Comparison of ENCODE assay signal across 9 cellular contexts in genomic region chr2:171894612-171894947, GRCh38. TPM values are rescaled to one million over a fixed set of nuclear protein-coding genes. Genes with fewer than 3 reads are reported as not detected.
DNase-seq lines count a peak whose midpoint lies in the region; ATAC-seq, FAIRE-seq and TF ChIP-seq lines count a peak whose summit lies in the region.
"Had no signal": no experiment of that assay in that cellular context is flagged by ENCODE, and none has a peak within 500 bp of the region (broad histone marks: within the 10 kb centered on the region; RNA-seq: fewer than 3 reads in every experiment).

No MANE protein-coding gene starts in this region.

- H3K4me3 ChIP-seq in HEK293 (ENCODE audit: low read depth, low read length) (peak overlapping the region; percentile 86), small intestine (ENCODE audit: low read depth in 1 of 2, low read length in 2 of 2) (peak overlapping the region; percentile 61 to 80)

- ATAC-seq in GM18498 (IDR thresholded peaks at IDR 0.05; ENCODE audit: unreplicated experiment) = no peak

- H3K27ac ChIP-seq in HEK293 (ENCODE audit: extremely low read depth, low read depth, low read length) (peak overlapping the region; percentile 73), small intestine (ENCODE audit: low read depth in 1 of 2, low read length in 1 of 2) (peak overlapping the region in 1 of 2 donors; percentile 52)

- TF ChIP-seq CTCF in HEK293 (tag by site-specific recombination; IDR thresholded peaks at IDR 0.05) = no peak

- peaks cover 0 to 15% of the 10 kb centered on the region in 2 experiments; a peak in 1 of 3 replicates for H3K36me3 ChIP-seq in HEK293 (ENCODE audit: control insufficient read depth in 2 of 2, insufficient read depth in 1 of 2, low read length in 2 of 2)
- no peaks in the 10 kb centered on the region for H3K36me3 ChIP-seq in small intestine (ENCODE audit: control insufficient read depth in 2 of 2, insufficient read depth in 2 of 2, low read length in 2 of 2)

- peaks cover 14% of the 10 kb centered on the region for H3K36me3 Mint-ChIP-seq in activated CD4-positive, alpha-beta memory T cell treated with anti-CD3 and anti-CD28 coated beads for 36 hours

- H3K9me3 ChIP-seq in HEK293 (ENCODE audit: control insufficient read depth, insufficient read depth, low read depth, low read length) (no peaks in the 10 kb centered on the region), small intestine (ENCODE audit: control insufficient read depth, low read depth) (no peaks in the 10 kb centered on the region)

- intact Hi-C loops in activated CD4-positive, alpha-beta memory T cell treated with anti-CD3 and anti-CD28 coated beads for 36 hours (cut with micrococcal nuclease) = loop anchor here (1.0 kb wide), 1 partner anchor 28 kb away; the partner anchor contains the start of gene HAT1

- peak overlapping the region; percentile 60 for H3K27ac Mint-ChIP-seq in activated CD4-positive, alpha-beta memory T cell treated with anti-CD3 and anti-CD28 coated beads for 36 hours

- no peak for FAIRE-seq in small intestine (lab: Jason Lieb, UNC)
- no peak for FAIRE-seq in GM12892 (lab: Jason Lieb, UNC)

- TF ChIP-seq POLR2A in GM12892 (IDR thresholded peaks at IDR 0.05; ENCODE audit: low read depth, low read length) = no peak

- no peaks in the 10 kb centered on the region for H3K4me1 ChIP-seq in HEK293 (ENCODE audit: control insufficient read depth, insufficient read depth, low read length)
- H3K4me1 ChIP-seq in small intestine (ENCODE audit: control insufficient read depth in 2 of 2, insufficient read depth in 1 of 2, low read depth in 1 of 2, low read length in 1 of 2) = peaks cover 0 to 9% of the 10 kb centered on the region in 2 donors

- H3K9me3 Mint-ChIP-seq in activated CD4-positive, alpha-beta memory T cell treated with anti-CD3 and anti-CD28 coated beads for 36 hours = no peaks in the 10 kb centered on the region

- H3K4me3 Mint-ChIP-seq in activated CD4-positive, alpha-beta memory T cell treated with anti-CD3 and anti-CD28 coated beads for 36 hours = peak overlapping the region; percentile 96

- H3K27me3 Mint-ChIP-seq in activated CD4-positive, alpha-beta memory T cell treated with anti-CD3 and anti-CD28 coated beads for 36 hours = peaks cover 3% of the 10 kb centered on the region

- POLR2A ChIA-PET in HEK293 (lab: Yijun Ruan, JAX) = interaction anchor here (0.8 to 2.7 kb wide), 6 partner anchors 29 to 208 kb away, joined by 3 to 14 read pairs (median 6); partner anchors contain the start of genes DLX1, DLX2 and HAT1
- POLR2A ChIA-PET in activated CD4-positive, alpha-beta memory T cell treated with anti-CD3 and anti-CD28 coated beads for 36 hours (lab: Charles Lee) = interaction anchor here (1.1 to 2.7 kb wide), 4 partner anchors 12 to 965 kb away, joined by 3 to 18 read pairs (median 4); partner anchors contain the start of gene GORASP2

- DNase-seq in activated CD4-positive, alpha-beta memory T cell treated with anti-CD3 and anti-CD28 coated beads for 36 hours = no peak
- DNase-seq in hepatic stellate cell (ENCODE audit: low spot score) = peak; percentile 8
- DNase-seq in small intestine = no peak
- DNase-seq in GM12892 (ENCODE audit: insufficient read length) = no peak
- DNase-seq in T-helper 9 cell = no peak
- no peak for DNase-seq in islet precursor cell
- DNase-seq: cortex of kidney had no signal

- CTCF ChIA-PET in HEK293 (lab: Yijun Ruan, JAX) = interaction anchor here (1.3 kb wide), 1 partner anchor 13 kb away, joined by 3 read pairs; no protein-coding TSS in a partner anchor
- CTCF ChIA-PET in activated CD4-positive, alpha-beta memory T cell treated with anti-CD3 and anti-CD28 coated beads for 36 hours (lab: Charles Lee) = interaction anchor here (0.9 to 2.8 kb wide), 3 partner anchors 18 to 208 kb away, joined by 3 to 8 read pairs (median 3); partner anchors contain the start of genes DLX2 and HAT1

- peaks cover 23% of the 10 kb centered on the region for H3K4me1 Mint-ChIP-seq in activated CD4-positive, alpha-beta memory T cell treated with anti-CD3 and anti-CD28 coated beads for 36 hours (ENCODE audit: low read depth)

- whole genome bisulfite sequencing in small intestine, 3 donors = 8 to 32% (median 21%) methylated on average over 10 of the region's 10 CpGs

- H3K27me3 ChIP-seq in small intestine (ENCODE audit: control insufficient read depth in 2 of 2, insufficient read depth in 2 of 2, low read length in 2 of 2) = no peaks in the 10 kb centered on the region

TF ChIP-seq in HEK293, 187 proteins besides CTCF, POLR2A, EP300 and RAD21:
- TF ChIP-seq IKZF3 (tag by site-specific recombination; IDR thresholded peaks at IDR 0.05) = no peak
- TF ChIP-seq ZNF555 (tag by site-specific recombination; conservative IDR thresholded peaks at IDR 0.05) = no peak
- TF ChIP-seq ZNF48 (tag by site-specific recombination; IDR thresholded peaks at IDR 0.05) = no peak
- TF ChIP-seq ZNF518A (tag by site-specific recombination; conservative IDR thresholded peaks at IDR 0.05; ENCODE audit: low read depth) = no peak; the same call in 1 of the 2 replicates
- peak; percentile 69; the same call in 1 of the 2 replicates for TF ChIP-seq TCF7L2 (IDR thresholded peaks at IDR 0.05; ENCODE audit: borderline replicate concordance, low read depth, low read length)
- TF ChIP-seq, protein P1, sequence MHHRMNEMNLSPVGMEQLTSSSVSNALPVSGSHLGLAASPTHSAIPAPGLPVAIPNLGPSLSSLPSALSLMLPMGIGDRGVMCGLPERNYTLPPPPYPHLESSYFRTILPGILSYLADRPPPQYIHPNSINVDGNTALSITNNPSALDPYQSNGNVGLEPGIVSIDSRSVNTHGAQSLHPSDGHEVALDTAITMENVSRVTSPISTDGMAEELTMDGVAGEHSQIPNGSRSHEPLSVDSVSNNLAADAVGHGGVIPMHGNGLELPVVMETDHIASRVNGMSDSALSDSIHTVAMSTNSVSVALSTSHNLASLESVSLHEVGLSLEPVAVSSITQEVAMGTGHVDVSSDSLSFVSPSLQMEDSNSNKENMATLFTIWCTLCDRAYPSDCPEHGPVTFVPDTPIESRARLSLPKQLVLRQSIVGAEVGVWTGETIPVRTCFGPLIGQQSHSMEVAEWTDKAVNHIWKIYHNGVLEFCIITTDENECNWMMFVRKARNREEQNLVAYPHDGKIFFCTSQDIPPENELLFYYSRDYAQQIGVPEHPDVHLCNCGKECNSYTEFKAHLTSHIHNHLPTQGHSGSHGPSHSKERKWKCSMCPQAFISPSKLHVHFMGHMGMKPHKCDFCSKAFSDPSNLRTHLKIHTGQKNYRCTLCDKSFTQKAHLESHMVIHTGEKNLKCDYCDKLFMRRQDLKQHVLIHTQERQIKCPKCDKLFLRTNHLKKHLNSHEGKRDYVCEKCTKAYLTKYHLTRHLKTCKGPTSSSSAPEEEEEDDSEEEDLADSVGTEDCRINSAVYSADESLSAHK (tag by site-specific recombination; IDR thresholded peaks at IDR 0.05) = no peak
- TF ChIP-seq, protein P2, sequence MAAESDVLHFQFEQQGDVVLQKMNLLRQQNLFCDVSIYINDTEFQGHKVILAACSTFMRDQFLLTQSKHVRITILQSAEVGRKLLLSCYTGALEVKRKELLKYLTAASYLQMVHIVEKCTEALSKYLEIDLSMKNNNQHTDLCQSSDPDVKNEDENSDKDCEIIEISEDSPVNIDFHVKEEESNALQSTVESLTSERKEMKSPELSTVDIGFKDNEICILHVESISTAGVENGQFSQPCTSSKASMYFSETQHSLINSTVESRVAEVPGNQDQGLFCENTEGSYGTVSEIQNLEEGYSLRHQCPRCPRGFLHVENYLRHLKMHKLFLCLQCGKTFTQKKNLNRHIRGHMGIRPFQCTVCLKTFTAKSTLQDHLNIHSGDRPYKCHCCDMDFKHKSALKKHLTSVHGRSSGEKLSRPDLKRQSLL (tag by site-specific recombination; IDR thresholded peaks at IDR 0.05) = no peak

RNA-seq across cellular contexts. Expression of gene SLC25A12, which starts 0.5 kb away (rescaled TPM):
- 10 to 100 TPM; 15.1 to 17.0 TPM for total RNA-seq in activated CD4-positive, alpha-beta memory T cell treated with anti-CD3 and anti-CD28 coated beads for 36 hours
- 1 to 10 TPM; 2.2 to 6.2 (median 5.1) TPM for polyA plus RNA-seq in small intestine
- 22.6 TPM for polyA plus RNA-seq in GM12892 (2012; ENCODE audit: missing spikeins)

RNA-seq across cellular contexts. Expression of gene HAT1, which starts 27.7 kb away (rescaled TPM):
- 10 to 100 TPM; 86.2 to 90.8 TPM for total RNA-seq in activated CD4-positive, alpha-beta memory T cell treated with anti-CD3 and anti-CD28 coated beads for 36 hours
- polyA plus RNA-seq in small intestine = 10 to 100 TPM; 14.5 to 38.2 (median 22.7) TPM
- 81.2 TPM for polyA plus RNA-seq in GM12892 (2012; ENCODE audit: missing spikeins)
